17 cellular contexts compared by ENCODE assay signal in the genomic region with DNA sequence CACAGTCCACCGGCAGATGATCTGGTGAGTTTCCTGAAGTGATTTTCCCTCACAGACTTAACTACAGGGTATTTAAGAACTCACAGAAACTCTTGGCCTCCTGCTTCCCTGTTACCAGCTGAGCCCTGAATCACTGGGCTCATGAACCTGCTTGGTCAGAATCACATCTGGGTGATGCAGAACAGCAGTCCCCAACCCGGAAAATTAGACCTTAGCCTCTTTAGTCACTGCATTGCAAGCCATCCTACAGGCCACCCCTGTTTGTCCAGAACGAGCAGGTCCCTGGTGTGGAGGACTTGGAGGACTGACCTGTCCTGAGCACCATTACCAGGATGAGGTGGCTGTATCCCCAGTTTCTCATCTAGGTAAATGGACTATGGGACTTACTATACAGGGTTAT.
DNase-seq lines count a peak whose midpoint lies in the region; ATAC-seq, FAIRE-seq and TF ChIP-seq lines count a peak whose summit lies in the region.
"Had no signal": no experiment of that assay in that cellular context is flagged by ENCODE, and none has a peak within 500 bp of the region (broad histone marks: within the 10 kb centered on the region; RNA-seq: fewer than 3 reads in every experiment).

No MANE protein-coding gene starts in this region.

- H3K4me3 ChIP-seq in astrocyte (ENCODE audit: insufficient read depth, low read depth, low read length): no peak overlapping the region
- no peak overlapping the region for H3K4me3 ChIP-seq in bronchial epithelial cell (ENCODE audit: low read depth, low read length)
- H3K4me3 ChIP-seq in esophagus muscularis mucosa: no peak overlapping the region
- no peak overlapping the region for H3K4me3 ChIP-seq in mesenchymal stem cell (ENCODE audit: insufficient read depth in 1 of 2, low read depth in 1 of 2, low read length in 2 of 2)

- peak overlapping the region in 1 of 2 experiments; percentile 89 for H3K14ac ChIP-seq in mesenchymal stem cell (ENCODE audit: low read length in 2 of 2)

- H2AFZ ChIP-seq in astrocyte (ENCODE audit: low read depth, low read length) (no peak overlapping the region), mesenchymal stem cell (ENCODE audit: low read depth, low read length) (no peak overlapping the region)

- H2BK120ac ChIP-seq in mesenchymal stem cell (ENCODE audit: low read depth, low read length): peak overlapping the region; percentile 78

- peaks cover 2% of the 10 kb centered on the region for H3K4me1 Mint-ChIP-seq in astrocyte (ENCODE audit: low read depth, unreplicated experiment)
- H3K4me1 Mint-ChIP-seq: CD4-positive, alpha-beta memory T cell had no signal

- no peak for TF ChIP-seq EP300 in esophagus muscularis mucosa (IDR thresholded peaks at IDR 0.05)

- peaks cover 8% of the 10 kb centered on the region for H3K27me3 Mint-ChIP-seq in astrocyte (ENCODE audit: low read depth, unreplicated experiment)
- H3K27me3 Mint-ChIP-seq: CD4-positive, alpha-beta memory T cell had no signal

- H3K36me3 ChIP-seq in astrocyte (ENCODE audit: insufficient read depth, low read length) (no peaks in the 10 kb centered on the region), bronchial epithelial cell (ENCODE audit: control insufficient read depth, insufficient read depth, low read length) (no peaks in the 10 kb centered on the region), esophagus muscularis mucosa (no peaks in the 10 kb centered on the region), mesenchymal stem cell (ENCODE audit: control insufficient read depth in 1 of 2, insufficient read depth in 2 of 2, low read depth in 1 of 2, low read length in 2 of 2) (no peaks in the 10 kb centered on the region)

- H3K4ac ChIP-seq in mesenchymal stem cell (ENCODE audit: low read depth in 1 of 2, low read length in 2 of 2): peak overlapping the region; percentile 69 to 81

- H3K9me3 ChIP-seq in astrocyte (ENCODE audit: insufficient read depth, low read depth, low read length) (no peaks in the 10 kb centered on the region), esophagus muscularis mucosa (no peaks in the 10 kb centered on the region), mesenchymal stem cell (ENCODE audit: control insufficient read depth, low read length) (no peaks in the 10 kb centered on the region)

- H3K4me2 ChIP-seq in astrocyte (ENCODE audit: low read length) (no peak overlapping the region), mesenchymal stem cell (ENCODE audit: low read length, poor library complexity, severe bottlenecking) (no peak overlapping the region)

- no peaks in the 10 kb centered on the region for H3K79me2 ChIP-seq in astrocyte (ENCODE audit: insufficient read depth, low read length)

- H4K91ac ChIP-seq in mesenchymal stem cell (ENCODE audit: low read length): peak overlapping the region; percentile 91

- no peak overlapping the region for H2AK5ac ChIP-seq in mesenchymal stem cell (ENCODE audit: low read length, severe bottlenecking)

- H3K4me1 ChIP-seq in astrocyte (ENCODE audit: insufficient read depth, low read length) (no peaks in the 10 kb centered on the region), esophagus muscularis mucosa (peaks cover 58 to 62% (median 61%) of the 10 kb centered on the region in 4 donors), mesenchymal stem cell (ENCODE audit: control insufficient read depth, insufficient read depth, low read depth, low read length) (no peaks in the 10 kb centered on the region)

- 95% methylated on average over 3 of the region's 3 CpGs for WGBS in esophagus muscularis mucosa
- 100% methylated on average over 3 of the region's 3 CpGs for WGBS in mesenchymal stem cell

- H4K8ac ChIP-seq in mesenchymal stem cell (ENCODE audit: low read length): peak overlapping the region; percentile 45

- H3K18ac ChIP-seq in mesenchymal stem cell (ENCODE audit: low read depth in 1 of 2, low read length in 2 of 2): peak overlapping the region; percentile 82 to 92

- ATAC-seq in HG03039 (IDR thresholded peaks at IDR 0.05; ENCODE audit: unreplicated experiment): no peak

- H4K20me1 ChIP-seq in astrocyte (ENCODE audit: insufficient read depth, low read length): no peaks in the 10 kb centered on the region

- CTCF ChIA-PET in GM10248 (lab: Yijun Ruan, JAX): no interaction called here

- H3K23ac ChIP-seq in mesenchymal stem cell (ENCODE audit: low read length in 2 of 2): peak overlapping the region in 1 of 2 experiments; percentile 65

- peak overlapping the region; percentile 95 to 96 for H2BK12ac ChIP-seq in mesenchymal stem cell (ENCODE audit: low read length in 2 of 2)

- H2BK5ac ChIP-seq in mesenchymal stem cell (ENCODE audit: low read depth, low read length, poor library complexity, severe bottlenecking): no peak overlapping the region

- H3K4me3 Mint-ChIP-seq in astrocyte (ENCODE audit: unreplicated experiment): no peak overlapping the region
- H3K4me3 Mint-ChIP-seq: CD4-positive, alpha-beta memory T cell had no signal

- H3K27me3 ChIP-seq in astrocyte (ENCODE audit: insufficient read depth, low read length) (peaks cover under 1% of the 10 kb centered on the region), bronchial epithelial cell (ENCODE audit: control insufficient read depth, insufficient read depth, low read length) (no peaks in the 10 kb centered on the region), esophagus muscularis mucosa (no peaks in the 10 kb centered on the region), mesenchymal stem cell (ENCODE audit: control insufficient read depth in 1 of 2, insufficient read depth in 1 of 2, low read length in 2 of 2) (no peaks in the 10 kb centered on the region)

- no peaks in the 10 kb centered on the region for H3K79me1 ChIP-seq in mesenchymal stem cell (replicated peaks; ENCODE audit: low read length, poor library complexity, severe bottlenecking)

- TF ChIP-seq CTCF in astrocyte (IDR thresholded peaks at IDR 0.05; ENCODE audit: insufficient read depth, low read depth, low read length): no peak
- TF ChIP-seq CTCF in bronchial epithelial cell (IDR thresholded peaks at IDR 0.05; ENCODE audit: insufficient read depth, low read length, severe bottlenecking): no peak
- no peak for TF ChIP-seq CTCF in esophagus muscularis mucosa (IDR thresholded peaks at IDR 0.05)
- no peak for TF ChIP-seq CTCF in GM10248 (IDR thresholded peaks at IDR 0.05; ENCODE audit: control extremely low read depth, extremely low read depth, low read depth, missing control alignments)

- POLR2A ChIA-PET in GM10248 (lab: Yijun Ruan, JAX): no interaction called here

- intact Hi-C loops in esophagus muscularis mucosa (cut with DNase I): no loop called here

- H3K27ac ChIP-seq in astrocyte (ENCODE audit: low read depth, low read length): no peak overlapping the region
- H3K27ac ChIP-seq in esophagus muscularis mucosa (replicated peaks in 1 of 4): no peak overlapping the region
- no peak overlapping the region for H3K27ac ChIP-seq in mesenchymal stem cell (ENCODE audit: low read length, poor library complexity, severe bottlenecking)

- H3K9ac ChIP-seq in astrocyte (ENCODE audit: low read length) (no peak overlapping the region), mesenchymal stem cell (ENCODE audit: low read length) (no peak overlapping the region)

- H3K36me3 Mint-ChIP-seq in astrocyte (ENCODE audit: low read depth, unreplicated experiment): no peaks in the 10 kb centered on the region
- H3K36me3 Mint-ChIP-seq: CD4-positive, alpha-beta memory T cell had no signal

- H2BK15ac ChIP-seq in mesenchymal stem cell (ENCODE audit: low read depth, poor library complexity, severe bottlenecking): no peak overlapping the region

- FAIRE-seq in astrocyte (lab: Jason Lieb, UNC) (peak; percentile 23), bronchial epithelial cell (lab: Jason Lieb, UNC) (no peak)
- FAIRE-seq: GM12891, GM18507 had no signal

- H3K27ac Mint-ChIP-seq in astrocyte (ENCODE audit: unreplicated experiment): no peak overlapping the region
- H3K27ac Mint-ChIP-seq: CD4-positive, alpha-beta memory T cell had no signal

- no peaks in the 10 kb centered on the region for H3K9me3 Mint-ChIP-seq in astrocyte (ENCODE audit: unreplicated experiment)

- DNase-seq in astrocyte (ENCODE audit: low read depth): no peak
- DNase-seq in bronchial epithelial cell (ENCODE audit: low read depth): peak; percentile 2
- peak; percentile 62 for DNase-seq in esophagus muscularis mucosa (ENCODE audit: extremely low spot score)
- DNase-seq in mesenchymal stem cell: no peak
- no peak for DNase-seq in NCI-H128 (lab: John Stamatoyannopoulos, UW; ENCODE audit: unreplicated experiment)
- DNase-seq in GM10248 (ENCODE audit: extremely low spot score): no peak
- DNase-seq: C1 segment of cervical spinal cord; CD4-positive, alpha-beta memory T cell; COR-L47; DMS79; EL; GDM1; H7; HCEC 1CT had no signal

- no peak for TF ChIP-seq POLR2A in esophagus muscularis mucosa (IDR thresholded peaks at IDR 0.05; ENCODE audit: low read depth)

Comparison
In these comparisons a context has a peak if more than half of its experiments do, and no peak if none do; other contexts are left out.
1. DNase-seq: peak in bronchial epithelial cell (single experiment) and esophagus muscularis mucosa (single experiment); none in astrocyte (single experiment), mesenchymal stem cell (single experiment), NCI-H128 (single experiment) and GM10248 (single experiment).